8 cellular contexts compared by ENCODE assay signal in the genomic region with DNA sequence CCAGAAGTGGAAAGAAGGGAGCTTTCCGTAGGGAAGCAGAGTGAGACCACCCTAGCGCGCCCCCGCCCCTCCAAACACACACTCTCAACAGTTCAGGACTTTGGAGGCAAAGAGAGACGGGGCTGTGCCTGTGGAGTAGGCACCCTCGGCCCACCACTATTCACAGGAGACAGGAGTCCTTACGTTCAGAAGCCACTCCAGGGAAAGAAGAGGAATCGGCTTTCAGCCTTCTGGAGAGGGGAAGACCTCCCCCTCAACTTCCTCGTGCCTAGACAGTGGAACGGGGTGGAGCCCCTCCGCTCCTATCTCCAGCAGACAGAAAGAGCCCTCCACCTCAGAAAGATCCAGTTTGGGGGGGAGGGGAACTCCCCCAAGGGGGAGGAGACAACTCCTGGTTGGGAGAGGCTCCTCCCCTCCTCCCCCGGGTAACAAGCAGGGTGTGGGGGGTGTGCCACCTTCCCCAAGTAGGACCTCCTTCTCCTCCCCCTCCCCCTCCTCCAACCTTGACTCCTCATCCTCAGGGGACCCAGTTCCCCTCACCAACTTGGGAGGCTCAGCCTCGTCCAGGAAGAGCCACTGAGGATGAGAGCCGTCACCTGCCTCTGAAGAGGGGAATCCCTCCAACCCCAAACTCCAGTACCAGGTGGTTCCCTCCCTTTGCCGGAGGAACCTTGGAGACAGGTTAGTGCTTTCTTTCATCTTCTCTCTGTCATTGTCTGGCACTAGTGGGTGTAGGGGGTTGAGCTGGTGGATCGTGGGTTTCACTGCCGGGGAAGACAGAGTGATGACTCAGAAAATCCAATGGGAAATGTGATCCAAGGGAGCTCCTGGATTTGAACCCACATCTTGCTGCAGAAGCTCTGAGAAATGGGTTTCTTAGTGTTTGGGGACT.
DNase-seq lines count a peak whose midpoint lies in the region; ATAC-seq and TF ChIP-seq lines count a peak whose summit lies in the region.

No MANE protein-coding gene starts in this region.

- peak; percentile 20 for ATAC-seq in central memory CD8-positive, alpha-beta T cell (replicated peaks; ENCODE audit: extremely low read depth, poor library complexity, severe bottlenecking)

- peak overlapping the region; percentile 78 for H3K9ac ChIP-seq in HUES6 (ENCODE audit: low read length)

- H3K36me3 ChIP-seq in HUES6 (ENCODE audit: control insufficient read depth, insufficient read depth, low read length) = no peaks in the 10 kb centered on the region

- peak; percentile 62 for DNase-seq in ACHN
- DNase-seq in GM13977 (ENCODE audit: low spot score) = peak; percentile 75
- peak in 3 of 5 experiments; percentile 24 to 58 (median 48) for DNase-seq in T-helper 2 cell
- no peak for DNase-seq in central memory CD8-positive, alpha-beta T cell (ENCODE audit: low spot score in 2 of 2)
- peak; percentile 79 for DNase-seq in islet precursor cell
- DNase-seq in stimulated activated CD4-positive, alpha-beta T cell treated with anti-CD3 and anti-CD28 coated beads, Interleukin-15, amount 100 ng/mL, for 24 hours = peak; percentile 70
- DNase-seq in DMS153 (lab: John Stamatoyannopoulos, UW) = no peak

- H3K27ac Mint-ChIP-seq in central memory CD8-positive, alpha-beta T cell (ENCODE audit: low read depth) = peak overlapping the region; percentile 90

- peaks cover 10% of the 10 kb centered on the region for H3K36me3 Mint-ChIP-seq in central memory CD8-positive, alpha-beta T cell (ENCODE audit: insufficient read depth)

- no peaks in the 10 kb centered on the region for H3K9me3 Mint-ChIP-seq in central memory CD8-positive, alpha-beta T cell

- in situ Hi-C loops in ACHN (cut with HindIII; ENCODE audit: low pct_ligation_motif_present, low pct_unique_long_range_greater_than_20kb, low sequenced_read_pairs) = no loop called here
- in situ Hi-C loops in GM13977 (cut with MboI; ENCODE audit: low pct_unique_long_range_greater_than_20kb, low sequenced_read_pairs, unreplicated experiment) = no loop called here

- H3K4me1 ChIP-seq in HUES6 (ENCODE audit: control insufficient read depth, insufficient read depth, low read length) = peaks cover 47% of the 10 kb centered on the region

- H3K4me3 Mint-ChIP-seq in central memory CD8-positive, alpha-beta T cell = peak overlapping the region; percentile 88

- no peaks in the 10 kb centered on the region for H3K27me3 Mint-ChIP-seq in central memory CD8-positive, alpha-beta T cell

- H3K4me3 ChIP-seq in HUES6 (ENCODE audit: low read depth, low read length) = peak overlapping the region; percentile 93

- peak overlapping the region; percentile 69; the same call in 1 of the 2 replicates for H3K27ac ChIP-seq in HUES6 (ENCODE audit: low read depth, low read length)

- H3K4me1 Mint-ChIP-seq in central memory CD8-positive, alpha-beta T cell = peaks cover 60% of the 10 kb centered on the region

- H3K9me3 ChIP-seq in HUES6 (ENCODE audit: control insufficient read depth, insufficient read depth, low read depth, low read length) = no peaks in the 10 kb centered on the region

- TF ChIP-seq CTCF in GM13977 (IDR thresholded peaks at IDR 0.05; ENCODE audit: extremely low read depth, insufficient read depth, missing control alignments) = no peak

- H3K27me3 ChIP-seq in HUES6 (ENCODE audit: control insufficient read depth, insufficient read depth, low read length) = no peaks in the 10 kb centered on the region

Comparison
In these comparisons a context has a peak if more than half of its experiments do, and no peak if none do; other contexts are left out.
1. DNase-seq: peak in ACHN (single experiment), GM13977 (single experiment), T-helper 2 cell (3 of 5), islet precursor cell (single experiment) and stimulated activated CD4-positive, alpha-beta T cell treated with anti-CD3 and anti-CD28 coated beads, Interleukin-15, amount 100 ng/mL, for 24 hours (single experiment); none in central memory CD8-positive, alpha-beta T cell (0 of 2) and DMS153 (single experiment).